Comparison of ENCODE assay signal across 1 cellular context in the genomic region with DNA sequence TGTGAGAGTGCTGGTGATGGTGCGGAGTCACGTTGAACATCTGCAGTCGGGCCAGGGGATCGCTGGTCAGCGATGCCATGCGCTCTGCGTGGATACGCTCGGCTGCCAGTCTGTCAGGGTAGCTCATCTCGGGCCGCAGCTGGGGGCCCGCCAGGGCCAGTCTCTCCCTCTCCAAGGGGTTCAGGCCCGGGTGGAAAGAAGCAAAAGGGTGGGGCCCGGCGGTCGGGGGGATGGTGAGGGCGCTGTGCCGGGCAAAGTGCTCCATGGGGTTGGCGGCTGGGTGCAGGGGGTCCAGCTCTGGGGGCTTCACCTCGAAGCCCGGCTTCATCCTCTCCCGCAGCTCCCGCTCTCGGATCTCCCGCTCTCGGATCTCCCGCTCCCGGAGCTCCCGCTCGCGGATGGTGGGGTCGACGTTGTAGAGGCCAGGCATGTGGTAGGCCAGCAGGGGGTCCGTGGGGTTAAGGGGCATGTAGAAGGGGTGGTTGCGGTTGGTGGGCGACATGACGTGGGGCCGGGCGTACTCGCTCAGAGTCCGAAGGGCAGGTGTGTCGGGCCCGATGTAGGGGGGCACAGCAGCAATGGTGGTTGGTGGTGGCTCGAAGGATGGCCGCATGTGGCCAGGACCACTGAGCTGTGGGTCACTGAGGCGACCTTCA.
TF ChIP-seq lines count a peak whose summit lies in the region.

No MANE protein-coding gene starts in this region.

TF ChIP-seq in endothelial cell of umbilical vein, 7 proteins besides CTCF, POLR2A, EP300 and RAD21:
- TF ChIP-seq POLR2AphosphoS5 (IDR thresholded peaks at IDR 0.05; ENCODE audit: insufficient read depth, low read depth, low read length) (no peak), GATA2 (IDR thresholded peaks at IDR 0.05; ENCODE audit: insufficient read depth, insufficient read length, low read depth, low read length) (no peak), EZH2 (IDR thresholded peaks at IDR 0.05; ENCODE audit: borderline replicate concordance, low read depth, low read length, severe bottlenecking) (no peak), MYC (IDR thresholded peaks at IDR 0.05; ENCODE audit: low read depth, low read length) (no peak), FOS (IDR thresholded peaks at IDR 0.05; ENCODE audit: borderline replicate concordance, insufficient read depth, low read length) (no peak), JUN (IDR thresholded peaks at IDR 0.05; ENCODE audit: borderline replicate concordance, insufficient read depth, insufficient read length, low read depth) (no peak)
- TF ChIP-seq, protein P1, sequence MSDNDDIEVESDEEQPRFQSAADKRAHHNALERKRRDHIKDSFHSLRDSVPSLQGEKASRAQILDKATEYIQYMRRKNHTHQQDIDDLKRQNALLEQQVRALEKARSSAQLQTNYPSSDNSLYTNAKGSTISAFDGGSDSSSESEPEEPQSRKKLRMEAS (IDR thresholded peaks at IDR 0.05; ENCODE audit: insufficient read depth, insufficient read length) = no peak
